Comparison of ENCODE assay signal across 15 cellular contexts in genomic region chr18:4639628-4640310, GRCh38.
DNase-seq lines count a peak whose midpoint lies in the region; ATAC-seq and TF ChIP-seq lines count a peak whose summit lies in the region.
"Had no signal": no experiment of that assay in that cellular context is flagged by ENCODE, and none has a peak within 500 bp of the region (broad histone marks: within the 10 kb centered on the region; RNA-seq: fewer than 3 reads in every experiment).

No MANE protein-coding gene starts in this region.

- no peak overlapping the region for H3K9ac ChIP-seq in BLaER1

- no peaks in the 10 kb centered on the region for H3K27me3 ChIP-seq in BLaER1
- no peaks in the 10 kb centered on the region for H3K27me3 ChIP-seq in stomach
- no peaks in the 10 kb centered on the region for H3K27me3 ChIP-seq in ovary
- no peaks in the 10 kb centered on the region for H3K27me3 ChIP-seq in Peyer's patch

- no peak for DNase-seq in stomach
- DNase-seq in ovary, result no peak
- no peak for DNase-seq in Peyer's patch
- DNase-seq in NCI-H345 (lab: John Stamatoyannopoulos, UW), result no peak
- DNase-seq: activated CD4-positive, alpha-beta T cell treated with anti-CD3 and anti-CD28 coated beads for 48 hours; activated naive CD8-positive, alpha-beta T cell treated with anti-CD3 and anti-CD28 coated beads, Interleukin-2, amount 10 ng/mL, durations not matched to agents 7 days and 5 days; effector CD8-positive, alpha-beta T cell; hypothalamus; NCI-H1930; SHP77 had no signal

- H4K20me1 ChIP-seq in BLaER1, result no peaks in the 10 kb centered on the region

- TF ChIP-seq EP300 in stomach (IDR thresholded peaks at IDR 0.05) (no peak), ovary (IDR thresholded peaks at IDR 0.05) (no peak)

- H3K27ac ChIP-seq in BLaER1, result no peak overlapping the region
- H3K27ac ChIP-seq in stomach, result no peak overlapping the region
- H3K27ac ChIP-seq in ovary, result no peak overlapping the region
- no peak overlapping the region for H3K27ac ChIP-seq in Peyer's patch

- intact Hi-C loops in stomach (cut with DNase I; ENCODE audit: low total_unique reads) (no loop called here), ovary (cut with DNase I) (no loop called here)

- H3K36me3 ChIP-seq in BLaER1 (no peaks in the 10 kb centered on the region), stomach (no peaks in the 10 kb centered on the region), ovary (no peaks in the 10 kb centered on the region), Peyer's patch (no peaks in the 10 kb centered on the region)

- no peak for TF ChIP-seq CTCF in stomach (IDR thresholded peaks at IDR 0.05)
- no peak for TF ChIP-seq CTCF in ovary (IDR thresholded peaks at IDR 0.05)
- no peak for TF ChIP-seq CTCF in Peyer's patch (IDR thresholded peaks at IDR 0.05)

- ATAC-seq in GM19043 (IDR thresholded peaks at IDR 0.05; ENCODE audit: low read depth, unreplicated experiment) (peak; percentile 76), HG02678 (IDR thresholded peaks at IDR 0.05; ENCODE audit: unreplicated experiment) (peak; percentile 90), HG03460 (IDR thresholded peaks at IDR 0.05; ENCODE audit: unreplicated experiment) (peak; percentile 88)
- ATAC-seq: stimulated activated memory B cell treated with anti-CD40 and anti-IgM and Interleukin-4, amounts not matched to agents 10 μg/mL and 1 μg/mL and 100 μg/mL, for 72 hours had no signal

- 51 to 67% (median 56%) methylated on average over 6 of the region's 6 CpGs for WGBS in stomach, 5 donors
- 12 to 21% (median 14%) methylated on average over 6 of the region's 6 CpGs for WGBS in ovary, 3 donors

- H3K4me1 ChIP-seq in BLaER1 (peaks cover 47% of the 10 kb centered on the region), stomach (no peaks in the 10 kb centered on the region), ovary (ENCODE audit: insufficient read depth) (no peaks in the 10 kb centered on the region), Peyer's patch (no peaks in the 10 kb centered on the region)

- H3K4me2 ChIP-seq in BLaER1, result peak overlapping the region; percentile 81

- H3K9me3 ChIP-seq in BLaER1 (no peaks in the 10 kb centered on the region), stomach (peaks cover 0 to 7% (median 0%) of the 10 kb centered on the region in 4 donors), ovary (no peaks in the 10 kb centered on the region), Peyer's patch (no peaks in the 10 kb centered on the region)

- no peak for TF ChIP-seq POLR2A in stomach (IDR thresholded peaks at IDR 0.05)
- no peak for TF ChIP-seq POLR2A in ovary (IDR thresholded peaks at IDR 0.05)
- no peak for TF ChIP-seq POLR2A in Peyer's patch (IDR thresholded peaks at IDR 0.05)

- H3K4me3 ChIP-seq in BLaER1 (no peak overlapping the region), stomach (no peak overlapping the region), ovary (no peak overlapping the region), Peyer's patch (no peak overlapping the region)
